8 cellular contexts compared by ENCODE assay signal in genomic region chr1:205630651-205631009, GRCh38. TPM values are rescaled to one million over a fixed set of nuclear protein-coding genes. Genes with fewer than 3 reads are reported as not detected.
A peak's percentile ranks its signal among the peaks of the same experiment; 100 is the strongest.
DNase-seq lines count a peak whose midpoint lies in the region; ATAC-seq and TF ChIP-seq lines count a peak whose summit lies in the region.

No MANE protein-coding gene starts in this region.

- dilution Hi-C loops in mammary epithelial cell (cut with HindIII; ENCODE audit: low sequenced_read_pairs): loop anchor here (5.0 kb wide), 1 partner anchor 33 kb away; no protein-coding TSS in a partner anchor

- DNase-seq in right atrium auricular region (ENCODE audit: low spot score) (no peak), left ventricle myocardium superior (no peak), mammary epithelial cell (no peak), GM10248 (ENCODE audit: extremely low spot score) (no peak), NCI-H524 treated with DMSO at 0.1 percent for 48 hours (lab: John Stamatoyannopoulos, UW) (no peak)

- no peaks in the 10 kb centered on the region for H4K20me1 ChIP-seq in mammary epithelial cell (ENCODE audit: insufficient read depth, low read length)

- H2AFZ ChIP-seq in mammary epithelial cell (ENCODE audit: low read depth, low read length): peak overlapping the region; percentile 95

- 3% methylated on average over 3 of the region's 3 CpGs for WGBS in mammary epithelial cell (ENCODE audit: low coverage, missing lambda C conversion rate)

- no peaks in the 10 kb centered on the region for H3K9me3 ChIP-seq in right atrium auricular region
- no peaks in the 10 kb centered on the region for H3K9me3 ChIP-seq in mammary epithelial cell (replicated peaks; ENCODE audit: insufficient read depth, low read length)
- no peaks in the 10 kb centered on the region for H3K9me3 ChIP-seq in mononuclear cell (ENCODE audit: low read depth, low read length)

- H3K79me2 ChIP-seq in mammary epithelial cell (ENCODE audit: insufficient read depth, low read length): peaks cover 54% of the 10 kb centered on the region

- in situ Hi-C loops in mammary epithelial cell (cut with MboI; ENCODE audit: low sequenced_read_pairs in 2 of 2): loop anchor here in 1 of 2 donors (5.0 kb wide), 1 partner anchor 38 kb away; no protein-coding TSS in a partner anchor

- H3K4me1 ChIP-seq in right atrium auricular region: peaks cover 0 to 25% of the 10 kb centered on the region in 2 donors
- peaks cover 28% of the 10 kb centered on the region for H3K4me1 ChIP-seq in mammary epithelial cell (ENCODE audit: insufficient read depth, low read length)
- H3K4me1 ChIP-seq in mononuclear cell (ENCODE audit: insufficient read depth, low read length): peaks cover 57% of the 10 kb centered on the region

- H3K27me3 ChIP-seq in right atrium auricular region (no peaks in the 10 kb centered on the region), mammary epithelial cell (ENCODE audit: insufficient read depth, low read length) (no peaks in the 10 kb centered on the region), mononuclear cell (ENCODE audit: insufficient read depth, low read length) (no peaks in the 10 kb centered on the region)

- TF ChIP-seq CTCF in right atrium auricular region (IDR thresholded peaks at IDR 0.05) (no peak), mammary epithelial cell (conservative IDR thresholded peaks at IDR 0.05 in 1 of 2, IDR thresholded peaks at IDR 0.05 in 1 of 2; ENCODE audit: extremely low read depth in 1 of 2, insufficient read depth in 1 of 2, low read depth in 1 of 2, low read length in 2 of 2) (no peak), GM10248 (IDR thresholded peaks at IDR 0.05; ENCODE audit: control extremely low read depth, extremely low read depth, low read depth, missing control alignments) (no peak)

- no TSS peak for BruUV-seq in mammary epithelial cell (replicated peaks; lab: Mats Ljungman, UMichigan)

- H3K27ac ChIP-seq in right atrium auricular region: peak overlapping the region; percentile 91 to 92
- peak overlapping the region; percentile 95 for H3K27ac ChIP-seq in mammary epithelial cell (ENCODE audit: insufficient read depth, low read depth, low read length)

- CTCF ChIA-PET in mammary epithelial cell (lab: Charles Lee; ENCODE audit: low non-redundant PET) (no interaction called here), GM10248 (lab: Yijun Ruan, JAX) (interaction anchor here (0.8 to 11.6 kb wide), 5 partner anchors 9 to 39 kb away, joined by 3 to 263 read pairs (median 12); no protein-coding TSS in a partner anchor)

- ATAC-seq in left ventricle myocardium superior (no peak), GM18511 (IDR thresholded peaks at IDR 0.05; ENCODE audit: unreplicated experiment) (no peak), GM21529 (IDR thresholded peaks at IDR 0.05; ENCODE audit: unreplicated experiment) (no peak)

- H3K4me3 ChIP-seq in right atrium auricular region (peak overlapping the region; percentile 69 to 82), mammary epithelial cell (replicated peaks in 1 of 3; ENCODE audit: insufficient read depth in 1 of 3, low read depth in 2 of 3, low read length in 3 of 3) (peak overlapping the region; percentile 73 to 87 (median 81)), mononuclear cell (ENCODE audit: low read length) (peak overlapping the region; percentile 69)

- POLR2A ChIA-PET in GM10248 (lab: Yijun Ruan, JAX): no interaction called here

- intact Hi-C loops in left ventricle myocardium superior (cut with micrococcal nuclease): no loop called here
- intact Hi-C loops in mammary epithelial cell (cut with micrococcal nuclease): loop anchor here (5.0 kb wide), 1 partner anchor 88 kb away; no protein-coding TSS in a partner anchor

- H3K4me2 ChIP-seq in mammary epithelial cell (ENCODE audit: insufficient read depth, low read depth, low read length): peak overlapping the region; percentile 87

- H3K9ac ChIP-seq in mammary epithelial cell (ENCODE audit: insufficient read depth, low read length): peak overlapping the region; percentile 95

- H3K36me3 ChIP-seq in right atrium auricular region (no peaks in the 10 kb centered on the region), mammary epithelial cell (ENCODE audit: insufficient read depth, low read length) (no peaks in the 10 kb centered on the region)

RNA-seq across cellular contexts. Expression of gene ELK4, which starts 1.2 kb away (rescaled TPM):
- total RNA-seq in right atrium auricular region (10 to 100 TPM; 18.8 to 19.1 TPM), left ventricle myocardium superior (40.5 TPM), mammary epithelial cell (10 to 100 TPM; 17.7 to 38.6 TPM), mononuclear cell (74.4 TPM)
- 4.9 TPM for polyA plus RNA-seq in mammary epithelial cell
- 37.7 TPM for polyA minus RNA-seq in mammary epithelial cell

RNA-seq across cellular contexts. Expression of gene SLC45A3, which starts 49.7 kb away (rescaled TPM):
- total RNA-seq in right atrium auricular region: 1 to 10 TPM; 2.6 to 2.7 TPM
- 6.6 TPM for total RNA-seq in left ventricle myocardium superior
- 1 to 10 TPM; 3.2 to 4.3 TPM for total RNA-seq in mammary epithelial cell
- polyA plus RNA-seq in mammary epithelial cell: 3.3 TPM
- 2.4 TPM for polyA minus RNA-seq in mammary epithelial cell
- total RNA-seq in mononuclear cell: 2.0 TPM
